Comparison of ENCODE assay signal across 8 cellular contexts in the genomic region with DNA sequence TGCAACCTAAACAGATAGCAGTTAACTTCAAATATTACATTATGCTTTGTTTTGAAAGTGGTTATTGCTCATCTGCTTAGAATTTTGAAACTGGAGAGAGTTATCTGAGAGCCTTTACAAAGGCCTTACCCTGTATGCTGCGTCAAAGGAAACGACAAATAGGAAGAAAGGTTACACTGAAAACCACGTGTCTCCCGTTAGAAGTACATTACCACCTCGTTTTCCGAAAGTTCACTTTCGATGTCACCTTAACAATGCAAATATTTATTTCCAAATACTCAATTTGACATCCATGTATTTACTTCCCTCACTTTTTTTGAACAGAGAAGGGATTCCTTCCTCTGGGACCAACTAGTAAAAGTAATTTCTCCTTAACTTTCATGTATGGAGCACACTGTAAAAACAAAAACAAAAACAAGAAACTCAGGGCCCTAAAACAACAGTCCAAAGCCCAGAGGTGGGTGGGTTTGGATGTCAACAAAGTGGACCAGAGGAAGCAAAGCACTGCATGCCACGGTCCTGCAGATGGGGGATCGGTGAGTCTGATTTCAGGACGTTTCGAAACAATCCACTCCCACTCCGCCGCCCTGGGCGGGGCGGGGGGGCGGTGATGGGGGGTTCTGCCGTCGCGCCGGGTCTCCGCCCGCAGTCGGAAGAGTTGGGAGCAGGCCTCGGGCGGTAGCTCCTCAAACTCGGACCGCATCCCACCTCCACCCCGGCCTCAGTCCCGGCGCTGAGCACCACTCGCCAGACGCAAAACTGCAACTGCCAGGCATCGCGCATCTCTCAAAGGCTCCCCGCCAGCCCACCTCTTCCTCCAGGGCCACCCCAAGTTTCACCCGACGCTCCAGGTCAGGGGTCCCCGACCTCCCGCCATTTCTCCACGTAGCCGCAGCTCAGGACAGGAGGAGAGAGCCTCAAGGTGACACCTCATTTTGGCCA. TPM values are rescaled to one million over a fixed set of nuclear protein-coding genes. Genes with fewer than 3 reads are reported as not detected.
DNase-seq lines count a peak whose midpoint lies in the region; ATAC-seq and TF ChIP-seq lines count a peak whose summit lies in the region.

No MANE protein-coding gene starts in this region.

- H3K9me3 ChIP-seq in suprapubic skin, result no peaks in the 10 kb centered on the region

- H3K36me3 ChIP-seq in ACC112 (ENCODE audit: insufficient read depth, low read length) (no peaks in the 10 kb centered on the region; the same call in 1 of the 2 replicates), suprapubic skin (no peaks in the 10 kb centered on the region)

- no peaks in the 10 kb centered on the region for H3K27me3 ChIP-seq in ACC112 (ENCODE audit: insufficient read depth, low read length)
- no peaks in the 10 kb centered on the region for H3K27me3 ChIP-seq in suprapubic skin

- TF ChIP-seq CTCF in suprapubic skin (IDR thresholded peaks at IDR 0.05), result no peak

- H3K4me3 Mint-ChIP-seq in activated T-helper 17 cell treated with anti-CD3 and anti-CD28 coated beads, Interleukin-2, amount 50 U/mL, for 72 hours, result peak overlapping the region; percentile 86
- H3K4me3 Mint-ChIP-seq in natural killer cell treated with Interleukin-12 subunit alpha and Interleukin-12 subunit beta and Interleukin-15 and Interleukin-18, amount 100 ng/mL, for 72 hours, result peak overlapping the region; percentile 95

- TF ChIP-seq POLR2A in suprapubic skin (IDR thresholded peaks at IDR 0.05), result no peak

- DNase-seq in OCI-M1 (lab: John Stamatoyannopoulos, UW), result peak; percentile 79
- peak; percentile 85 for DNase-seq in fibroblast of peridontal ligament (ENCODE audit: extremely low read depth)
- DNase-seq in natural killer cell treated with Interleukin-12 subunit alpha and Interleukin-12 subunit beta and Interleukin-15 and Interleukin-18, amount 100 ng/mL, for 72 hours (ENCODE audit: low spot score), result peak; percentile 68
- peak; percentile 83 to 84 for DNase-seq in suprapubic skin (ENCODE audit: low spot score in 2 of 2)

- H3K27ac Mint-ChIP-seq in activated T-helper 17 cell treated with anti-CD3 and anti-CD28 coated beads, Interleukin-2, amount 50 U/mL, for 72 hours, result peak overlapping the region; percentile 84
- H3K27ac Mint-ChIP-seq in natural killer cell treated with Interleukin-12 subunit alpha and Interleukin-12 subunit beta and Interleukin-15 and Interleukin-18, amount 100 ng/mL, for 72 hours, result peak overlapping the region; percentile 76 to 94

- ATAC-seq in GM18508 (IDR thresholded peaks at IDR 0.05; ENCODE audit: insufficient read depth, unreplicated experiment), result peak; percentile 2
- peak; percentile 8 for ATAC-seq in HG03135 (IDR thresholded peaks at IDR 0.05; ENCODE audit: unreplicated experiment)
- ATAC-seq in activated T-helper 17 cell treated with anti-CD3 and anti-CD28 coated beads, Interleukin-2, amount 50 U/mL, for 72 hours (replicated peaks), result peak; percentile 26
- peak in 1 of 2 donors; percentile 1 for ATAC-seq in natural killer cell treated with Interleukin-12 subunit alpha and Interleukin-12 subunit beta and Interleukin-15 and Interleukin-18, amount 100 ng/mL, for 72 hours

- peaks cover 41% of the 10 kb centered on the region for H3K4me1 Mint-ChIP-seq in activated T-helper 17 cell treated with anti-CD3 and anti-CD28 coated beads, Interleukin-2, amount 50 U/mL, for 72 hours
- H3K4me1 Mint-ChIP-seq in natural killer cell treated with Interleukin-12 subunit alpha and Interleukin-12 subunit beta and Interleukin-15 and Interleukin-18, amount 100 ng/mL, for 72 hours (ENCODE audit: low read depth in 2 of 2), result peaks cover 40 to 48% of the 10 kb centered on the region in 2 donors

- peak overlapping the region; percentile 86 for H3K4me3 ChIP-seq in ACC112 (ENCODE audit: low read depth, low read length)
- H3K4me3 ChIP-seq in suprapubic skin, result peak overlapping the region; percentile 88

- peak overlapping the region; percentile 54 for H2AFZ ChIP-seq in ACC112 (ENCODE audit: low read length, unreplicated experiment)

- H3K79me2 ChIP-seq in ACC112 (ENCODE audit: control insufficient read depth, insufficient read depth, low read length, unreplicated experiment), result peaks cover 53% of the 10 kb centered on the region

- peaks cover 47% of the 10 kb centered on the region for H3K36me3 Mint-ChIP-seq in activated T-helper 17 cell treated with anti-CD3 and anti-CD28 coated beads, Interleukin-2, amount 50 U/mL, for 72 hours (ENCODE audit: low read depth)
- H3K36me3 Mint-ChIP-seq in natural killer cell treated with Interleukin-12 subunit alpha and Interleukin-12 subunit beta and Interleukin-15 and Interleukin-18, amount 100 ng/mL, for 72 hours, result peaks cover 17% of the 10 kb centered on the region

- H3K27ac ChIP-seq in ACC112 (ENCODE audit: low read depth, low read length) (peak overlapping the region; percentile 81), suprapubic skin (peak overlapping the region; percentile 96)

- under 1% methylated on average over 24 of the region's 41 CpGs for WGBS in suprapubic skin

- peaks cover 42% of the 10 kb centered on the region for H3K4me1 ChIP-seq in ACC112 (ENCODE audit: control insufficient read depth, insufficient read depth, low read length, unreplicated experiment)
- H3K4me1 ChIP-seq in suprapubic skin, result peaks cover 37% of the 10 kb centered on the region

- H3K9me3 Mint-ChIP-seq in activated T-helper 17 cell treated with anti-CD3 and anti-CD28 coated beads, Interleukin-2, amount 50 U/mL, for 72 hours, result no peaks in the 10 kb centered on the region
- peaks cover 3% of the 10 kb centered on the region for H3K9me3 Mint-ChIP-seq in natural killer cell treated with Interleukin-12 subunit alpha and Interleukin-12 subunit beta and Interleukin-15 and Interleukin-18, amount 100 ng/mL, for 72 hours

- no peak for TF ChIP-seq EP300 in suprapubic skin (IDR thresholded peaks at IDR 0.05)

- no peaks in the 10 kb centered on the region for H3K27me3 Mint-ChIP-seq in activated T-helper 17 cell treated with anti-CD3 and anti-CD28 coated beads, Interleukin-2, amount 50 U/mL, for 72 hours
- no peaks in the 10 kb centered on the region for H3K27me3 Mint-ChIP-seq in natural killer cell treated with Interleukin-12 subunit alpha and Interleukin-12 subunit beta and Interleukin-15 and Interleukin-18, amount 100 ng/mL, for 72 hours

RNA-seq across cellular contexts. Expression of a gene that starts 0.8 kb away (rescaled TPM):
- 10 to 100 TPM; 48.8 to 56.3 TPM for total RNA-seq in activated T-helper 17 cell treated with anti-CD3 and anti-CD28 coated beads, Interleukin-2, amount 50 U/mL, for 72 hours
- total RNA-seq in natural killer cell treated with Interleukin-12 subunit alpha and Interleukin-12 subunit beta and Interleukin-15 and Interleukin-18, amount 100 ng/mL, for 72 hours, result 10 to 100 TPM; 45.0 to 51.0 TPM
- total RNA-seq in suprapubic skin, result 10 to 100 TPM; 39.8 to 65.3 (median 52.1) TPM

RNA-seq across cellular contexts. Expression of a gene that starts 10.2 kb away (rescaled TPM):
- total RNA-seq in activated T-helper 17 cell treated with anti-CD3 and anti-CD28 coated beads, Interleukin-2, amount 50 U/mL, for 72 hours, result under 1 TPM; 0.53 to 0.69 TPM
- total RNA-seq in natural killer cell treated with Interleukin-12 subunit alpha and Interleukin-12 subunit beta and Interleukin-15 and Interleukin-18, amount 100 ng/mL, for 72 hours, result under 1 TPM; 0.64 to 0.78 TPM
- total RNA-seq in suprapubic skin, result 1 to 10 TPM in 1 of 4 donors, under 1 TPM in 3; 0.45 to 1.4 (median 0.55) TPM
